1 cellular context compared by ENCODE assay signal in the genomic region with DNA sequence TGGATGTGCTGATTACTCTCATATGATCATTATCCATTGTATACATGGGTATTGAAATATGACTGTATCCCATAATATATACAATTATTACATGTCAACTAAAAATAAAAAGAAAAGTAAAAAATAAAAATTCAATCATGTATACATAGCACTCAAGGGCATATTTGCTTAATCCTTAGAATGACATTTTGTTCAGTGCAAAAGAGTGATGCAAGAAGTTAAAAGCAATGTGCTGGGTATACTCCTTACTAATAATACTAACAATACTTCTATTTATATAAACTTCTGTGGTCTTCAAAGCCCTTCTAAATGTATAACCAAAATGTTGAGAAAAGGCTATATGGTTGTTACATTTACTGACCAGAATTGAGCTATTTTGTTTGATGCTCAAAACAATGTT.
A peak's percentile ranks its signal among the peaks of the same experiment; 100 is the strongest.
TF ChIP-seq lines count a peak whose summit lies in the region.

No MANE protein-coding gene starts in this region.

TF ChIP-seq in IMR-90, 13 proteins besides CTCF, POLR2A, EP300 and RAD21:
- no peak for TF ChIP-seq RCOR1 (IDR thresholded peaks at IDR 0.05; ENCODE audit: insufficient replicate concordance, low read length)
- TF ChIP-seq RFX5 (IDR thresholded peaks at IDR 0.05; ENCODE audit: low read depth, low read length): no peak
- TF ChIP-seq MAFK (IDR thresholded peaks at IDR 0.05; ENCODE audit: low read depth, low read length): no peak
- no peak for TF ChIP-seq CHD1 (IDR thresholded peaks at IDR 0.05; ENCODE audit: low read depth, low read length)
- peak; percentile 80 for TF ChIP-seq CEBPB (IDR thresholded peaks at IDR 0.05; ENCODE audit: low read depth, low read length)
TF ChIP-seq in IMR-90: peak in this region for 1.
